ENCODE assay signal across 8 cellular contexts in genomic region chr18:32091724-32092421, GRCh38. TPM values are rescaled to one million over a fixed set of nuclear protein-coding genes. Genes with fewer than 3 reads are reported as not detected.
DNase-seq lines count a peak whose midpoint lies in the region; ATAC-seq and TF ChIP-seq lines count a peak whose summit lies in the region.

RNF138 (plus strand) TSS chr18:32091874; CDS start chr18:32092777, 903 bp downstream.

- peaks cover 44% of the 10 kb centered on the region for H3K79me2 ChIP-seq in DOHH2 (ENCODE audit: control insufficient read depth, low read length)

- no peaks in the 10 kb centered on the region for H3K27me3 Mint-ChIP-seq in activated T-helper 17 cell treated with anti-CD3 and anti-CD28 coated beads, Interleukin-2, amount 50 U/mL, for 72 hours
- H3K27me3 Mint-ChIP-seq in natural killer cell treated with Interleukin-12 subunit alpha and Interleukin-12 subunit beta and Interleukin-15 and Interleukin-18, amount 100 ng/mL, for 72 hours, result no peaks in the 10 kb centered on the region

- peaks cover 28% of the 10 kb centered on the region for H3K4me1 Mint-ChIP-seq in activated T-helper 17 cell treated with anti-CD3 and anti-CD28 coated beads, Interleukin-2, amount 50 U/mL, for 72 hours
- H3K4me1 Mint-ChIP-seq in natural killer cell treated with Interleukin-12 subunit alpha and Interleukin-12 subunit beta and Interleukin-15 and Interleukin-18, amount 100 ng/mL, for 72 hours (ENCODE audit: low read depth in 2 of 2), result peaks cover 34 to 44% of the 10 kb centered on the region in 2 donors

- H3K9me2 ChIP-seq in DOHH2 (replicated peaks; ENCODE audit: control insufficient read depth, low read length), result no peaks in the 10 kb centered on the region

- no peaks in the 10 kb centered on the region for H3K9me3 Mint-ChIP-seq in activated T-helper 17 cell treated with anti-CD3 and anti-CD28 coated beads, Interleukin-2, amount 50 U/mL, for 72 hours
- H3K9me3 Mint-ChIP-seq in natural killer cell treated with Interleukin-12 subunit alpha and Interleukin-12 subunit beta and Interleukin-15 and Interleukin-18, amount 100 ng/mL, for 72 hours, result no peaks in the 10 kb centered on the region

- no peaks in the 10 kb centered on the region for H3K9me3 ChIP-seq in DOHH2 (ENCODE audit: control insufficient read depth, insufficient read depth, low read length)

- no peaks in the 10 kb centered on the region for H3K27me3 ChIP-seq in DOHH2 (ENCODE audit: control insufficient read depth, low read length)

- peak within 1 kb of the TSS; percentile 92 for H3K27ac Mint-ChIP-seq in activated T-helper 17 cell treated with anti-CD3 and anti-CD28 coated beads, Interleukin-2, amount 50 U/mL, for 72 hours
- H3K27ac Mint-ChIP-seq in natural killer cell treated with Interleukin-12 subunit alpha and Interleukin-12 subunit beta and Interleukin-15 and Interleukin-18, amount 100 ng/mL, for 72 hours, result peak within 1 kb of the TSS; percentile 91 to 93

- peaks cover 42% of the 10 kb centered on the region for H3K36me3 ChIP-seq in DOHH2 (ENCODE audit: control insufficient read depth, low read length)

- peak within 1 kb of the TSS; percentile 95 for H3K4me3 Mint-ChIP-seq in activated T-helper 17 cell treated with anti-CD3 and anti-CD28 coated beads, Interleukin-2, amount 50 U/mL, for 72 hours
- H3K4me3 Mint-ChIP-seq in natural killer cell treated with Interleukin-12 subunit alpha and Interleukin-12 subunit beta and Interleukin-15 and Interleukin-18, amount 100 ng/mL, for 72 hours, result peak within 1 kb of the TSS; percentile 97

- H3K36me3 Mint-ChIP-seq in activated T-helper 17 cell treated with anti-CD3 and anti-CD28 coated beads, Interleukin-2, amount 50 U/mL, for 72 hours (ENCODE audit: low read depth), result peaks cover 46% of the 10 kb centered on the region
- H3K36me3 Mint-ChIP-seq in natural killer cell treated with Interleukin-12 subunit alpha and Interleukin-12 subunit beta and Interleukin-15 and Interleukin-18, amount 100 ng/mL, for 72 hours, result peaks cover 26% of the 10 kb centered on the region

- H4K20me1 ChIP-seq in DOHH2 (ENCODE audit: control insufficient read depth, insufficient read depth, low read depth, low read length), result peaks cover 24% of the 10 kb centered on the region

- CTCF ChIA-PET in RWPE1 (lab: Yijun Ruan, JAX), result interaction anchor here (0.7 kb wide), 1 partner anchor 277 kb away, joined by 3 read pairs; no protein-coding TSS in a partner anchor

- H3K4me3 ChIP-seq in DOHH2 (ENCODE audit: low read length) (peak within 1 kb of the TSS; percentile 76), LNCaP clone FGC (ENCODE audit: low read depth, low read length) (peak within 1 kb of the TSS; percentile 83)

- H3K4me2 ChIP-seq in DOHH2 (ENCODE audit: low read length), result peak within 1 kb of the TSS; percentile 92

- DNase-seq in GOT3 (lab: John Stamatoyannopoulos, UW) (peak; percentile 18), LNCaP clone FGC (ENCODE audit: low read depth) (no peak), RWPE1 (ENCODE audit: low spot score) (peak; percentile 68), fibroblast of peridontal ligament (ENCODE audit: extremely low read depth) (peak; percentile 69)
- DNase-seq in natural killer cell treated with Interleukin-12 subunit alpha and Interleukin-12 subunit beta and Interleukin-15 and Interleukin-18, amount 100 ng/mL, for 72 hours (ENCODE audit: low spot score), result peak; percentile 91
- DNase-seq in stimulated activated naive CD8-positive, alpha-beta T cell treated with anti-CD3 and anti-CD28 coated beads, Interleukin-15, Interleukin-2, amounts not matched to agents 100 U/mL and 50 U/mL, for 24 hours, result peak; percentile 90

- H3K27ac ChIP-seq in DOHH2 (ENCODE audit: low read depth, low read length) (peak within 1 kb of the TSS; percentile 94), RWPE1 (peak within 1 kb of the TSS; percentile 99)

- peak; percentile 64 for ATAC-seq in activated T-helper 17 cell treated with anti-CD3 and anti-CD28 coated beads, Interleukin-2, amount 50 U/mL, for 72 hours (replicated peaks)
- peak; percentile 74 to 76 for ATAC-seq in natural killer cell treated with Interleukin-12 subunit alpha and Interleukin-12 subunit beta and Interleukin-15 and Interleukin-18, amount 100 ng/mL, for 72 hours
- peak; percentile 57 for ATAC-seq in stimulated activated naive CD8-positive, alpha-beta T cell treated with anti-CD3 and anti-CD28 coated beads, Interleukin-15, Interleukin-2, amounts not matched to agents 100 U/mL and 50 U/mL, for 24 hours

- POLR2A ChIA-PET in RWPE1 (lab: Yijun Ruan, JAX; ENCODE audit: low non-redundant PET), result interaction anchor here (0.7 kb wide), 1 partner anchor 74 kb away, joined by 4 read pairs; no protein-coding TSS in a partner anchor

- peaks cover 24% of the 10 kb centered on the region for H3K4me1 ChIP-seq in DOHH2 (ENCODE audit: control insufficient read depth, low read length)

- H3F3A ChIP-seq in DOHH2 (ENCODE audit: control insufficient read depth, insufficient read depth), result peaks cover 6% of the 10 kb centered on the region

- no peak for TF ChIP-seq CTCF in DOHH2 (IDR thresholded peaks at IDR 0.05; ENCODE audit: low read depth, low read length, poor library complexity, severe bottlenecking)
- TF ChIP-seq CTCF in LNCaP clone FGC (IDR thresholded peaks at IDR 0.05; ENCODE audit: control insufficient read depth, extremely low read depth, insufficient read depth), result no peak
- no peak for TF ChIP-seq CTCF in RWPE1 (conservative IDR thresholded peaks at IDR 0.05; ENCODE audit: low read depth)

RNA-seq across cellular contexts. Expression of gene RNF138, which starts in this region (rescaled TPM):
- total RNA-seq in activated T-helper 17 cell treated with anti-CD3 and anti-CD28 coated beads, Interleukin-2, amount 50 U/mL, for 72 hours, result 10 to 100 TPM; 43.3 to 51.2 TPM
- total RNA-seq in natural killer cell treated with Interleukin-12 subunit alpha and Interleukin-12 subunit beta and Interleukin-15 and Interleukin-18, amount 100 ng/mL, for 72 hours, result 10 to 100 TPM; 59.2 to 62.5 TPM
